10 cellular contexts compared by ENCODE assay signal in the genomic region with DNA sequence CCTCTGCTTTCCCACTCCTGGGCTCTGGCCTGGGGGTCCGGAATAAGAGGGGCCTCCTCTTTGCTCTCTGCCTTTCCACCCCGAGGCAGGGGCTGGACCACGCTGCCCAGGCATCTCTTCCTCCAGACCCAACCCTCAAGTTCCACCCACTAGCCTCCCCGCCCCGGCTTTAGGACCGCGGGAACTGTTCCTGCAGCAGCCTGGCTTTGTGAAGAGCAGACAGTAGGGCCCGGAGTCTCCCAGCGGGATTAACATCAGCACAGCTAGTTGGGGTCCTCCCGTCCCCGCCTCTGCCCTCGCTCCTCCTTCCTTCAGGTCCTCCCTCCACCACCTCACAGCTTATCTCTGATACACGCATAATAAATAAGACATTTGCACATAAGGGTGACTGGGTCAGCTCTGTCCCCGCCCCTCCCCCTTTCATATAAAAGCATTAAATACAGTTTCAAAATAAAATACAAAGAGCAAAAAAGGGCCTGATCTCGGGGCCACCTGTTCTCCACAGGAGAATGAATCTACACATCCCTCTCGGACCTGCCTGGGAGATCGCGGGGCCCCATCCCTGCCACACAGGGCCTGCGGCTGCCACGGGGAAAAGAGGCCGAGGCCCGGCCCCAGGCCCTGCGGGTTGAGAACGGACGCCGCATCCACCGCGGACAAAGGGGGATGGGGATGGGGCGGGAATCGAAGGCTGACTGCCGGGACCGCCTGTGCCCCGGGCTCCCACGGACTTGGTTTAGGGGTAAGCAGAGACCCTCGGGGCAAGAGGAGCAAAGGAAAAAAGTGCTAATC. TPM values are rescaled to one million over a fixed set of nuclear protein-coding genes. Genes with fewer than 3 reads are reported as not detected.
DNase-seq lines count a peak whose midpoint lies in the region; ATAC-seq and TF ChIP-seq lines count a peak whose summit lies in the region.
"Had no signal": no experiment of that assay in that cellular context is flagged by ENCODE, and none has a peak within 500 bp of the region (broad histone marks: within the 10 kb centered on the region; RNA-seq: fewer than 3 reads in every experiment).

No MANE protein-coding gene starts in this region.

- peak; percentile 0 for ATAC-seq in left cardiac atrium

- no peak overlapping the region for H3K4me2 ChIP-seq in parathyroid adenoma (ENCODE audit: low read length)

- no peak overlapping the region for H3K9ac ChIP-seq in parathyroid adenoma

- no peak overlapping the region for H3K27ac ChIP-seq in parathyroid adenoma

- H3K4me3 ChIP-seq in parathyroid adenoma (ENCODE audit: low read depth, low read length): no peak overlapping the region

- peak overlapping the region; percentile 83 for H2AFZ ChIP-seq in parathyroid adenoma

- H3K27me3 ChIP-seq in parathyroid adenoma (ENCODE audit: control insufficient read depth, insufficient read depth, low read length): no peaks in the 10 kb centered on the region

- no peaks in the 10 kb centered on the region for H3K4me1 ChIP-seq in parathyroid adenoma

- H3K27me3 Mint-ChIP-seq in activated CD4-positive, alpha-beta T cell treated with anti-CD3 and anti-CD28 coated beads, Interleukin-2, amount 10 ng/mL, durations not matched to agents 24 days and 14 days: no peaks in the 10 kb centered on the region
- H3K27me3 Mint-ChIP-seq: activated naive CD8-positive, alpha-beta T cell treated with anti-CD3 and anti-CD28 coated beads for 36 hours; CD4-positive, alpha-beta memory T cell had no signal

- H3K9me3 Mint-ChIP-seq in activated CD4-positive, alpha-beta T cell treated with anti-CD3 and anti-CD28 coated beads, Interleukin-2, amount 10 ng/mL, durations not matched to agents 24 days and 14 days: no peaks in the 10 kb centered on the region
- H3K9me3 Mint-ChIP-seq: activated naive CD8-positive, alpha-beta T cell treated with anti-CD3 and anti-CD28 coated beads for 36 hours; CD4-positive, alpha-beta memory T cell had no signal

- peaks cover 2% of the 10 kb centered on the region for H3K36me3 Mint-ChIP-seq in activated CD4-positive, alpha-beta T cell treated with anti-CD3 and anti-CD28 coated beads, Interleukin-2, amount 10 ng/mL, durations not matched to agents 24 days and 14 days (ENCODE audit: low read depth)
- H3K36me3 Mint-ChIP-seq: activated naive CD8-positive, alpha-beta T cell treated with anti-CD3 and anti-CD28 coated beads for 36 hours had no signal

- no peak overlapping the region for H3K4me3 Mint-ChIP-seq in activated CD4-positive, alpha-beta T cell treated with anti-CD3 and anti-CD28 coated beads, Interleukin-2, amount 10 ng/mL, durations not matched to agents 24 days and 14 days
- H3K4me3 Mint-ChIP-seq: activated naive CD8-positive, alpha-beta T cell treated with anti-CD3 and anti-CD28 coated beads for 36 hours; CD4-positive, alpha-beta memory T cell had no signal

- H3K36me3 ChIP-seq in parathyroid adenoma (ENCODE audit: control insufficient read depth, insufficient read depth, low read length): no peaks in the 10 kb centered on the region

- TF ChIP-seq CTCF in parathyroid adenoma (IDR thresholded peaks at IDR 0.05): no peak

- intact Hi-C loops in left cardiac atrium (cut with DNase I): loop anchor here in 1 of 2 donors (10.0 kb wide), 1 partner anchor 183 kb away; no protein-coding TSS in a partner anchor
- intact Hi-C loops in activated CD4-positive, alpha-beta T cell treated with anti-CD3 and anti-CD28 coated beads, Interleukin-2, amount 10 ng/mL, durations not matched to agents 24 days and 14 days (cut with micrococcal nuclease): no loop called here

- DNase-seq in D341Med (ENCODE audit: low spot score) (peak; percentile 47), SW480 (ENCODE audit: low spot score) (peak; percentile 60), left cardiac atrium (peak; percentile 50), NK-92 (lab: John Stamatoyannopoulos, UW; ENCODE audit: unreplicated experiment) (no peak), NCI-H524 (lab: John Stamatoyannopoulos, UW) (no peak), mucosa of gallbladder (ENCODE audit: low spot score) (no peak)
- DNase-seq in activated CD4-positive, alpha-beta T cell treated with anti-CD3 and anti-CD28 coated beads, Interleukin-2, amount 10 ng/mL, durations not matched to agents 24 days and 14 days: no peak
- DNase-seq: activated naive CD8-positive, alpha-beta T cell treated with anti-CD3 and anti-CD28 coated beads for 36 hours; CD4-positive, alpha-beta memory T cell had no signal

- H3K9me3 ChIP-seq in parathyroid adenoma (ENCODE audit: control insufficient read depth, low read length): no peaks in the 10 kb centered on the region

- H3K27ac Mint-ChIP-seq in activated CD4-positive, alpha-beta T cell treated with anti-CD3 and anti-CD28 coated beads, Interleukin-2, amount 10 ng/mL, durations not matched to agents 24 days and 14 days: no peak overlapping the region
- H3K27ac Mint-ChIP-seq: activated naive CD8-positive, alpha-beta T cell treated with anti-CD3 and anti-CD28 coated beads for 36 hours had no signal

- no peaks in the 10 kb centered on the region for H3K79me2 ChIP-seq in parathyroid adenoma

- peaks cover under 1% of the 10 kb centered on the region for H3K4me1 Mint-ChIP-seq in activated CD4-positive, alpha-beta T cell treated with anti-CD3 and anti-CD28 coated beads, Interleukin-2, amount 10 ng/mL, durations not matched to agents 24 days and 14 days

RNA-seq across cellular contexts. Expression of gene ZFTA, which starts 6.5 kb away (rescaled TPM):
- 10 to 100 TPM; 15.5 to 16.0 TPM for total RNA-seq in left cardiac atrium
- total RNA-seq in activated CD4-positive, alpha-beta T cell treated with anti-CD3 and anti-CD28 coated beads, Interleukin-2, amount 10 ng/mL, durations not matched to agents 24 days and 14 days: 3.8 and 5.3 TPM in 2 replicates
- total RNA-seq in mucosa of gallbladder: 30.7 TPM

RNA-seq across cellular contexts. Expression of gene SPINDOC, which starts 51.2 kb away (rescaled TPM):
- total RNA-seq in left cardiac atrium (10 to 100 TPM; 13.3 to 13.5 TPM), mucosa of gallbladder (19.6 TPM)
- total RNA-seq in activated CD4-positive, alpha-beta T cell treated with anti-CD3 and anti-CD28 coated beads, Interleukin-2, amount 10 ng/mL, durations not matched to agents 24 days and 14 days: 60.2 and 65.8 TPM in 2 replicates

Comparison
In these comparisons a context has a peak if more than half of its experiments do, and no peak if none do; other contexts are left out.
1. DNase-seq: peak in D341Med (single experiment), SW480 (single experiment) and left cardiac atrium (single experiment); none in NK-92 (single experiment), activated CD4-positive, alpha-beta T cell treated with anti-CD3 and anti-CD28 coated beads, Interleukin-2, amount 10 ng/mL, durations not matched to agents 24 days and 14 days (single experiment), NCI-H524 (0 of 2) and mucosa of gallbladder (single experiment).